In genomic region chr12:105358789-105359188, GRCh38 we compare ENCODE assay signal across 14 cellular contexts. TPM values are rescaled to one million over a fixed set of nuclear protein-coding genes. Genes with fewer than 3 reads are reported as not detected.
DNase-seq lines count a peak whose midpoint lies in the region; ATAC-seq, FAIRE-seq and TF ChIP-seq lines count a peak whose summit lies in the region.
"Had no signal": no experiment of that assay in that cellular context is flagged by ENCODE, and none has a peak within 500 bp of the region (broad histone marks: within the 10 kb centered on the region; RNA-seq: fewer than 3 reads in every experiment).

No MANE protein-coding gene starts in this region.

- peak overlapping the region; percentile 100 for H3K27ac Mint-ChIP-seq in activated T-helper 2 cell treated with anti-CD3 and anti-CD28 coated beads, Interferon-gamma antibody, Interleukin-2, Interleukin-4, amounts not matched to agents 10 μg/mL and 5 μg/mL and 100 μg/mL, durations not matched to agents 14 hours and 24 hours and 36 hours
- H3K27ac Mint-ChIP-seq in Calu3 (ENCODE audit: unreplicated experiment): no peak overlapping the region

- no TSS peak for BruUV-seq in Calu3 (replicated peaks; lab: Mats Ljungman, UMichigan)

- no peaks in the 10 kb centered on the region for H3K27me3 Mint-ChIP-seq in activated T-helper 2 cell treated with anti-CD3 and anti-CD28 coated beads, Interferon-gamma antibody, Interleukin-2, Interleukin-4, amounts not matched to agents 10 μg/mL and 5 μg/mL and 100 μg/mL, durations not matched to agents 14 hours and 24 hours and 36 hours (ENCODE audit: low read depth)
- no peaks in the 10 kb centered on the region for H3K27me3 Mint-ChIP-seq in Calu3 (ENCODE audit: unreplicated experiment)

- H3K4me2 ChIP-seq in A549: no peak overlapping the region

- peaks cover 62% of the 10 kb centered on the region for H3K36me3 Mint-ChIP-seq in activated T-helper 2 cell treated with anti-CD3 and anti-CD28 coated beads, Interferon-gamma antibody, Interleukin-2, Interleukin-4, amounts not matched to agents 10 μg/mL and 5 μg/mL and 100 μg/mL, durations not matched to agents 14 hours and 24 hours and 36 hours (ENCODE audit: low read depth)
- peaks cover 40% of the 10 kb centered on the region for H3K36me3 Mint-ChIP-seq in Calu3 (ENCODE audit: insufficient read depth, unreplicated experiment)

- POLR2A ChIA-PET in A549 (lab: Yijun Ruan, JAX): interaction anchor here (0.8 to 3.1 kb wide), 2 partner anchors 9 to 123 kb away, joined by 3 to 21 read pairs; partner anchors contain the start of gene APPL2

- no peak for ATAC-seq in A549
- peak; percentile 47 for ATAC-seq in GM19025 (IDR thresholded peaks at IDR 0.05; ENCODE audit: low read depth, unreplicated experiment)
- peak; percentile 52 for ATAC-seq in HG03066 (IDR thresholded peaks at IDR 0.05; ENCODE audit: low read depth, unreplicated experiment)
- no peak for ATAC-seq in HG02610 (IDR thresholded peaks at IDR 0.05; ENCODE audit: unreplicated experiment)
- ATAC-seq: activated T-cell treated with anti-CD3 and anti-CD28 coated beads, Interleukin-2, amount 50 U/mL, for 4 hours; foreskin keratinocyte had no signal

- TF ChIP-seq POLR2A in A549 (IDR thresholded peaks at IDR 0.05; ENCODE audit: low read length): no peak

- peaks cover 57% of the 10 kb centered on the region for H3K4me1 ChIP-seq in A549

- no peak for FAIRE-seq in A549 (lab: Jason Lieb, UNC)

- no peak for DNase-seq in A549 (ENCODE audit: low read depth in 1 of 2, low spot score in 1 of 2)
- DNase-seq in activated T-helper 2 cell treated with anti-CD3 and anti-CD28 coated beads, Interferon-gamma antibody, Interleukin-2, Interleukin-4, amounts not matched to agents 10 μg/mL and 5 μg/mL and 100 μg/mL, durations not matched to agents 14 hours and 24 hours and 36 hours (ENCODE audit: low spot score): no peak
- no peak for DNase-seq in NCI-H748 (lab: John Stamatoyannopoulos, UW; ENCODE audit: unreplicated experiment)
- DNase-seq in LoVo (ENCODE audit: low spot score): no peak
- no peak for DNase-seq in Calu3
- DNase-seq: activated T-cell treated with anti-CD3 and anti-CD28 coated beads, Interleukin-2, amount 50 U/mL, for 4 hours; central memory CD4-positive, alpha-beta T cell; foreskin keratinocyte; GOT3; NCI-H524 treated with DMSO at 0.1 percent for 48 hours had no signal

- no peak for TF ChIP-seq EP300 in A549 (IDR thresholded peaks at IDR 0.05)

- no peaks in the 10 kb centered on the region for H3K9me3 Mint-ChIP-seq in activated T-helper 2 cell treated with anti-CD3 and anti-CD28 coated beads, Interferon-gamma antibody, Interleukin-2, Interleukin-4, amounts not matched to agents 10 μg/mL and 5 μg/mL and 100 μg/mL, durations not matched to agents 14 hours and 24 hours and 36 hours
- H3K9me3 Mint-ChIP-seq in Calu3 (ENCODE audit: low read depth, unreplicated experiment): peaks cover 6% of the 10 kb centered on the region
- H3K9me3 Mint-ChIP-seq: activated T-cell treated with anti-CD3 and anti-CD28 coated beads, Interleukin-2, amount 50 U/mL, for 4 hours had no signal

- intact Hi-C loops in activated T-helper 2 cell treated with anti-CD3 and anti-CD28 coated beads, Interferon-gamma antibody, Interleukin-2, Interleukin-4, amounts not matched to agents 10 μg/mL and 5 μg/mL and 100 μg/mL, durations not matched to agents 14 hours and 24 hours and 36 hours (cut with micrococcal nuclease): loop anchor here (5.0 kb wide), 1 partner anchor 36 kb away; no protein-coding TSS in a partner anchor
- intact Hi-C loops in Calu3 (cut with micrococcal nuclease; ENCODE audit: unreplicated experiment): no loop called here

- CTCF ChIA-PET in A549 (lab: Yijun Ruan, JAX): interaction anchor here (1.0 kb wide), 1 partner anchor 24 kb away, joined by 3 read pairs; no protein-coding TSS in a partner anchor
- CTCF ChIA-PET in Calu3 (lab: Charles Lee): no interaction called here

- peaks cover 61% of the 10 kb centered on the region for H3K4me1 Mint-ChIP-seq in activated T-helper 2 cell treated with anti-CD3 and anti-CD28 coated beads, Interferon-gamma antibody, Interleukin-2, Interleukin-4, amounts not matched to agents 10 μg/mL and 5 μg/mL and 100 μg/mL, durations not matched to agents 14 hours and 24 hours and 36 hours (ENCODE audit: low read depth)
- H3K4me1 Mint-ChIP-seq in Calu3 (ENCODE audit: low read depth, unreplicated experiment): peaks cover 44% of the 10 kb centered on the region

- no peak for TF ChIP-seq CTCF in A549 (IDR thresholded peaks at IDR 0.05)
- TF ChIP-seq CTCF in Calu3 (IDR thresholded peaks at IDR 0.05; ENCODE audit: unreplicated experiment): no peak

- no peak overlapping the region for H3K4me3 ChIP-seq in A549
- H3K4me3 ChIP-seq: lung had no signal

- no peak overlapping the region for H3K4me3 Mint-ChIP-seq in activated T-helper 2 cell treated with anti-CD3 and anti-CD28 coated beads, Interferon-gamma antibody, Interleukin-2, Interleukin-4, amounts not matched to agents 10 μg/mL and 5 μg/mL and 100 μg/mL, durations not matched to agents 14 hours and 24 hours and 36 hours (ENCODE audit: low read depth)
- H3K4me3 Mint-ChIP-seq in Calu3 (ENCODE audit: low read depth, unreplicated experiment): no peak overlapping the region
- H3K4me3 Mint-ChIP-seq: activated T-cell treated with anti-CD3 and anti-CD28 coated beads, Interleukin-2, amount 50 U/mL, for 4 hours had no signal

- 94% methylated on average over 7 of the region's 7 CpGs for WGBS in A549 (ENCODE audit: missing lambda C conversion rate)

- TF ChIP-seq RAD21 in A549 (conservative IDR thresholded peaks at IDR 0.05 in 1 of 2, IDR thresholded peaks at IDR 0.05 in 1 of 2): no peak

- H3K27ac ChIP-seq in A549: peak overlapping the region; percentile 36 to 80; a peak in 5 of 6 replicates
- H3K27ac ChIP-seq: foreskin keratinocyte had no signal

- H3K9me3 ChIP-seq in A549: no peaks in the 10 kb centered on the region

TF ChIP-seq in A549, 52 proteins besides CTCF, POLR2A, EP300 and RAD21:
- TF ChIP-seq POLR2AphosphoS2 (conservative IDR thresholded peaks at IDR 0.05; ENCODE audit: low read length): no peak
- TF ChIP-seq PBX3 (IDR thresholded peaks at IDR 0.05): no peak
- TF ChIP-seq JUNB (IDR thresholded peaks at IDR 0.05): no peak
- TF ChIP-seq ESRRA (IDR thresholded peaks at IDR 0.05; ENCODE audit: borderline replicate concordance, low read length): no peak
- TF ChIP-seq ZSCAN20 (CRISPR knock-in tag; IDR thresholded peaks at IDR 0.05): no peak
- TF ChIP-seq ZFP36 (IDR thresholded peaks at IDR 0.05; ENCODE audit: borderline replicate concordance, partially characterized antibody): no peak
- TF ChIP-seq ZNF302 (CRISPR knock-in tag; IDR thresholded peaks at IDR 0.05): no peak

RNA-seq across cellular contexts. Expression of gene C12orf75, which starts 28.3 kb away (rescaled TPM):
- 238 and 298 TPM in 2 replicates for polyA plus RNA-seq in A549 (2011; rRNA removed)
- 126 and 130 TPM in 2 replicates for polyA plus RNA-seq in A549 (2012; cell fraction: cytosol; rRNA removed)
- polyA plus RNA-seq in A549 (2012; cell fraction: nucleus; rRNA removed): 30.4 and 51.6 TPM in 2 replicates
- polyA plus RNA-seq in A549 (2017; fragmentation: RNase III; extraction: RNeasy Plus Mini Kit Qiagen cat#74134 plus additional on column Dnase treatment): 202 to 224 TPM (median 210 TPM) in 3 replicates
- 23.0 and 25.4 TPM in 2 replicates for polyA minus RNA-seq in A549 (2011; rRNA and poly(A)+ RNA removed)
- 246 and 252 TPM in 2 replicates for total RNA-seq in activated T-helper 2 cell treated with anti-CD3 and anti-CD28 coated beads, Interferon-gamma antibody, Interleukin-2, Interleukin-4, amounts not matched to agents 10 μg/mL and 5 μg/mL and 100 μg/mL, durations not matched to agents 14 hours and 24 hours and 36 hours
- 336 and 363 TPM in 2 replicates for total RNA-seq in Calu3 (2022)

Comparison
In these comparisons a context has a peak if more than half of its experiments do, and no peak if none do; other contexts are left out.
1. ATAC-seq: peak in GM19025 (single experiment) and HG03066 (single experiment); none in A549 (0 of 2) and HG02610 (single experiment).